ENCODE assay signal across 11 cellular contexts in genomic region chr14:104149617-104150141, GRCh38. TPM values are rescaled to one million over a fixed set of nuclear protein-coding genes. Genes with fewer than 3 reads are reported as not detected.
DNase-seq lines count a peak whose midpoint lies in the region; ATAC-seq and TF ChIP-seq lines count a peak whose summit lies in the region.
"Had no signal": no experiment of that assay in that cellular context is flagged by ENCODE, and none has a peak within 500 bp of the region (broad histone marks: within the 10 kb centered on the region; RNA-seq: fewer than 3 reads in every experiment).

No MANE protein-coding gene starts in this region.

- no peak overlapping the region for H3K4me3 Mint-ChIP-seq in stimulated activated naive B cell treated with anti-CD40 and anti-IgM and Interleukin-4, amounts not matched to agents 10 μg/mL and 1 μg/mL and 100 μg/mL, for 72 hours
- no peak overlapping the region for H3K4me3 Mint-ChIP-seq in T-cell
- H3K4me3 Mint-ChIP-seq: B cell, neural crest cell had no signal

- no peak overlapping the region for H3K4me3 ChIP-seq in foreskin fibroblast (ENCODE audit: low read depth in 1 of 2, low read length in 2 of 2)

- no peaks in the 10 kb centered on the region for H3K4me1 Mint-ChIP-seq in stimulated activated naive B cell treated with anti-CD40 and anti-IgM and Interleukin-4, amounts not matched to agents 10 μg/mL and 1 μg/mL and 100 μg/mL, for 72 hours
- no peaks in the 10 kb centered on the region for H3K4me1 Mint-ChIP-seq in T-cell
- H3K4me1 Mint-ChIP-seq: B cell had no signal

- TF ChIP-seq CTCF in foreskin fibroblast (IDR thresholded peaks at IDR 0.05; ENCODE audit: low read depth, low read length) = no peak

- intact Hi-C loops in left cardiac atrium (cut with DNase I) = loop anchor here in 1 of 2 donors (10.0 kb wide), 1 partner anchor 225 kb away; no protein-coding TSS in a partner anchor

- peak; percentile 18 to 39 for DNase-seq in activated CD4-positive, alpha-beta T cell treated with anti-CD3 and anti-CD28 coated beads, Interleukin-2, amount 50 U/mL, for 48 hours
- no peak for DNase-seq in activated CD4-positive, alpha-beta T cell treated with anti-CD3 and anti-CD28 coated beads, Interleukin-2, amount 50 U/mL, for 1 hour
- peak; percentile 70 for DNase-seq in left cardiac atrium
- DNase-seq in stimulated activated naive B cell treated with anti-CD40 and anti-IgM and Interleukin-4, amounts not matched to agents 10 μg/mL and 1 μg/mL and 100 μg/mL, for 72 hours = no peak
- no peak for DNase-seq in T-cell
- DNase-seq in foreskin fibroblast = no peak
- DNase-seq: NCI-H526 treated with DMSO at 0.1 percent for 48 hours had no signal

- H3K36me3 Mint-ChIP-seq in stimulated activated naive B cell treated with anti-CD40 and anti-IgM and Interleukin-4, amounts not matched to agents 10 μg/mL and 1 μg/mL and 100 μg/mL, for 72 hours = no peaks in the 10 kb centered on the region
- H3K36me3 Mint-ChIP-seq in T-cell = no peaks in the 10 kb centered on the region

- ATAC-seq in SK-N-SH treated with all-trans-retinoic acid at 6 μM for 48 hours = peak; percentile 87
- ATAC-seq in left cardiac atrium = peak; percentile 42 to 56
- peak; percentile 68 to 85 for ATAC-seq in stimulated activated naive B cell treated with anti-CD40 and anti-IgM and Interleukin-4, amounts not matched to agents 10 μg/mL and 1 μg/mL and 100 μg/mL, for 72 hours (replicated peaks)
- no peak for ATAC-seq in T-cell (replicated peaks in 1 of 4)
- ATAC-seq in HG02885 (IDR thresholded peaks at IDR 0.05; ENCODE audit: poor library complexity, unreplicated experiment) = no peak

- peaks cover 10 to 18% of the 10 kb centered on the region in 2 donors for H3K27me3 Mint-ChIP-seq in stimulated activated naive B cell treated with anti-CD40 and anti-IgM and Interleukin-4, amounts not matched to agents 10 μg/mL and 1 μg/mL and 100 μg/mL, for 72 hours
- peaks cover 3 to 11% of the 10 kb centered on the region in 2 donors for H3K27me3 Mint-ChIP-seq in T-cell

- POLR2A ChIA-PET in T-cell (lab: Charles Lee) = interaction anchor here in 1 of 2 donors (0.6 kb wide), 1 partner anchor 55 kb away, joined by 3 read pairs; no protein-coding TSS in a partner anchor

- CTCF ChIA-PET in T-cell (lab: Charles Lee) = no interaction called here

- H3K9me3 Mint-ChIP-seq in stimulated activated naive B cell treated with anti-CD40 and anti-IgM and Interleukin-4, amounts not matched to agents 10 μg/mL and 1 μg/mL and 100 μg/mL, for 72 hours = no peaks in the 10 kb centered on the region
- H3K9me3 Mint-ChIP-seq in T-cell = no peaks in the 10 kb centered on the region
- H3K9me3 Mint-ChIP-seq: neural crest cell had no signal

- H3K27ac Mint-ChIP-seq in stimulated activated naive B cell treated with anti-CD40 and anti-IgM and Interleukin-4, amounts not matched to agents 10 μg/mL and 1 μg/mL and 100 μg/mL, for 72 hours = no peak overlapping the region
- no peak overlapping the region for H3K27ac Mint-ChIP-seq in T-cell
- H3K27ac Mint-ChIP-seq: B cell had no signal

TF ChIP-seq in SK-N-SH treated with all-trans-retinoic acid at 6 μM for 48 hours, 23 proteins besides CTCF, POLR2A, EP300 and RAD21:
- TF ChIP-seq TCF4 (CRISPR knock-in tag; IDR thresholded peaks at IDR 0.05; ENCODE audit: borderline replicate concordance) = no peak
- TF ChIP-seq ISL1 (CRISPR knock-in tag; IDR thresholded peaks at IDR 0.05) = no peak
- no peak for TF ChIP-seq CSDC2 (CRISPR knock-in tag; IDR thresholded peaks at IDR 0.05)
- TF ChIP-seq ZNF70 (CRISPR knock-in tag; IDR thresholded peaks at IDR 0.05) = no peak
- TF ChIP-seq ESRRG (CRISPR knock-in tag; IDR thresholded peaks at IDR 0.05) = no peak
- TF ChIP-seq OSR1 (CRISPR knock-in tag; IDR thresholded peaks at IDR 0.05) = no peak
- TF ChIP-seq TSHZ2 (CRISPR knock-in tag; IDR thresholded peaks at IDR 0.05) = no peak
- no peak for TF ChIP-seq ZNF565 (CRISPR knock-in tag; conservative IDR thresholded peaks at IDR 0.05; ENCODE audit: low read depth)
- no peak for TF ChIP-seq CSRNP3 (CRISPR knock-in tag; IDR thresholded peaks at IDR 0.05)
- no peak for TF ChIP-seq ARNTL (CRISPR knock-in tag; IDR thresholded peaks at IDR 0.05; ENCODE audit: borderline replicate concordance, low read depth)
- TF ChIP-seq ZFP3 (CRISPR knock-in tag; IDR thresholded peaks at IDR 0.05) = no peak
- no peak for TF ChIP-seq CREB5 (CRISPR knock-in tag; IDR thresholded peaks at IDR 0.05; ENCODE audit: low read depth)
- no peak for TF ChIP-seq ZNF8 (CRISPR knock-in tag; IDR thresholded peaks at IDR 0.05)
- TF ChIP-seq ZFP30 (CRISPR knock-in tag; IDR thresholded peaks at IDR 0.05) = no peak
- no peak for TF ChIP-seq PPARA (CRISPR knock-in tag; IDR thresholded peaks at IDR 0.05; ENCODE audit: borderline replicate concordance)
TF ChIP-seq in SK-N-SH treated with all-trans-retinoic acid at 6 μM for 48 hours: peak in this region for 0.

RNA-seq across cellular contexts. Expression of gene KIF26A, which starts 11.3 kb away (rescaled TPM):
- total RNA-seq in left cardiac atrium (1 to 10 TPM; 7.6 to 8.1 TPM), T-cell (1 to 10 TPM in 1 of 5 donors, under 1 TPM in 4; 0.07 to 1.6 (median 0.44) TPM)
- total RNA-seq: B cell had no signal

Comparison
In these comparisons a context has a peak if more than half of its experiments do, and no peak if none do; other contexts are left out.
1. DNase-seq: peak in activated CD4-positive, alpha-beta T cell treated with anti-CD3 and anti-CD28 coated beads, Interleukin-2, amount 50 U/mL, for 48 hours (2 of 2) and left cardiac atrium (single experiment); none in activated CD4-positive, alpha-beta T cell treated with anti-CD3 and anti-CD28 coated beads, Interleukin-2, amount 50 U/mL, for 1 hour (single experiment), stimulated activated naive B cell treated with anti-CD40 and anti-IgM and Interleukin-4, amounts not matched to agents 10 μg/mL and 1 μg/mL and 100 μg/mL, for 72 hours (single experiment), T-cell (0 of 34) and foreskin fibroblast (0 of 2).
2. ATAC-seq: peak in SK-N-SH treated with all-trans-retinoic acid at 6 μM for 48 hours (single experiment), left cardiac atrium (2 of 2) and stimulated activated naive B cell treated with anti-CD40 and anti-IgM and Interleukin-4, amounts not matched to agents 10 μg/mL and 1 μg/mL and 100 μg/mL, for 72 hours (2 of 2); none in T-cell (0 of 4) and HG02885 (single experiment).